ENCODE assay signal across 14 cellular contexts in the genomic region with DNA sequence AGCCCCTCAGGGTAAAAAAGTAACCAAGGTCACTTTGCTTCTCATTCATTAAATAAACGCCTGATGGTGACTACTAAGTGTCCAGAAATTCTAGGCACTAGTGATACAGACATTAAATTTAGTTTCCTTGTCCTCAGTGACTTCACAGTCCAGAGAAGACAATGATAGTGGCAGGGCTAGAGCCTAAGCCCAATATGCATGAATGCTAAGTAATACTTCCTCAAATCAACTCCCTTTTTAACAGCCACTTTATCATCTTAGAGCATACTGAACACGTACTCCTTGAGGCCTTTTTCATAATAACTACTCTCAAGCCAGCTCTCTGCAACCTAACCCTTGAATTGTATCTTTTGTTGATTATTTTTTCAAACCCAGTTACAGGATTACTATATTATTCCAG.
"Had no signal": no experiment of that assay in that cellular context is flagged by ENCODE, and none has a peak within 500 bp of the region (broad histone marks: within the 10 kb centered on the region; RNA-seq: fewer than 3 reads in every experiment).

No MANE protein-coding gene starts in this region.

- H3K9me3 ChIP-seq: adrenal gland, ovary, suprapubic skin had no signal

- DNase-seq: activated CD4-positive, alpha-beta T cell treated with anti-CD3 and anti-CD28 coated beads for 48 hours; activated naive CD4-positive, alpha-beta T cell treated with Interleukin-2 at 50 U/mL for 16 hours; adrenal gland; endodermal cell; head of caudate nucleus; immature natural killer cell; ovary; T1000 had no signal

- H3K4me1 ChIP-seq: adrenal gland, suprapubic skin had no signal

- H3K4me3 Mint-ChIP-seq: activated T-helper 1 cell treated with anti-CD3 and anti-CD28 coated beads, Interleukin-12 subunit alpha, Interleukin-12 subunit beta, Interleukin-2, Interleukin-4 antibody, amounts not matched to agents 30 ng/mL and 10 ng/mL and 1 ng/mL, durations not matched to agents 14 hours and 24 hours and 36 hours; endodermal cell; immature natural killer cell; stimulated activated naive CD8-positive, alpha-beta T cell treated with anti-CD3 and anti-CD28 coated beads, Interleukin-15, Interleukin-2, amounts not matched to agents 100 ng/mL and 50 ng/mL, for 24 hours; type B pancreatic cell; WTC11 had no signal

- H3K9me3 Mint-ChIP-seq: activated T-helper 1 cell treated with anti-CD3 and anti-CD28 coated beads, Interleukin-12 subunit alpha, Interleukin-12 subunit beta, Interleukin-2, Interleukin-4 antibody, amounts not matched to agents 30 ng/mL and 10 ng/mL and 1 ng/mL, durations not matched to agents 14 hours and 24 hours and 36 hours; endodermal cell; immature natural killer cell; stimulated activated naive CD8-positive, alpha-beta T cell treated with anti-CD3 and anti-CD28 coated beads, Interleukin-15, Interleukin-2, amounts not matched to agents 100 ng/mL and 50 ng/mL, for 24 hours; type B pancreatic cell; WTC11 had no signal

- H3K27me3 Mint-ChIP-seq: stimulated activated naive CD8-positive, alpha-beta T cell treated with anti-CD3 and anti-CD28 coated beads, Interleukin-15, Interleukin-2, amounts not matched to agents 100 ng/mL and 50 ng/mL, for 24 hours; type B pancreatic cell had no signal

- H3K36me3 ChIP-seq: ovary had no signal

- ATAC-seq: sciatic nerve, WTC11 had no signal

- H3K27ac Mint-ChIP-seq: endodermal cell, type B pancreatic cell, WTC11 had no signal

- H3K27ac ChIP-seq: adrenal gland, ovary, suprapubic skin had no signal

- H3K4me1 Mint-ChIP-seq: immature natural killer cell, WTC11 had no signal

- H3K27me3 ChIP-seq: adrenal gland, ovary, suprapubic skin had no signal

- H3K4me3 ChIP-seq: adrenal gland, ovary, suprapubic skin had no signal
